2 cellular contexts compared by ENCODE assay signal in the genomic region with DNA sequence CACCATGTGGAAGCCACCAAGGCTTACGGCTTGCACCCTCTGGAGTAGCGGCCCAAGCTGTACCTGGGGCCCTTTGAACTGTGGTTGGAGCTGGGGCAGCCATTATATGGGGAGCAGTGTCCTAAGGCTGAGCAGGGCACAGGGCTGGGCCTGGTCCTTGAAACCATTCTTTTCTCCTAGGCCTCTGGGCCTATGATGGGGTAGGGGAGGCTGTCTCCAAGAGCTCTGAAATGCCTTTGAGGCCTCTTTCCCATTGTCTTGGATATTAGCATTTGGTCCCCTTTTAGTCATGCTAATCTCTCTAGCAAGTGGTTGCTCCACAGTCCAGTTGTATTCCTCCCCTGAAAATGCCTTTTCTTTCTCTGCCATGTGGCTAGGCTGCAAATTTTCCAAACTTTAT.
TF ChIP-seq lines count a peak whose summit lies in the region.

No MANE protein-coding gene starts in this region.

TF ChIP-seq in GM23338, 12 proteins besides CTCF, POLR2A, EP300 and RAD21 (continued from another document):
- TF ChIP-seq, protein P1, sequence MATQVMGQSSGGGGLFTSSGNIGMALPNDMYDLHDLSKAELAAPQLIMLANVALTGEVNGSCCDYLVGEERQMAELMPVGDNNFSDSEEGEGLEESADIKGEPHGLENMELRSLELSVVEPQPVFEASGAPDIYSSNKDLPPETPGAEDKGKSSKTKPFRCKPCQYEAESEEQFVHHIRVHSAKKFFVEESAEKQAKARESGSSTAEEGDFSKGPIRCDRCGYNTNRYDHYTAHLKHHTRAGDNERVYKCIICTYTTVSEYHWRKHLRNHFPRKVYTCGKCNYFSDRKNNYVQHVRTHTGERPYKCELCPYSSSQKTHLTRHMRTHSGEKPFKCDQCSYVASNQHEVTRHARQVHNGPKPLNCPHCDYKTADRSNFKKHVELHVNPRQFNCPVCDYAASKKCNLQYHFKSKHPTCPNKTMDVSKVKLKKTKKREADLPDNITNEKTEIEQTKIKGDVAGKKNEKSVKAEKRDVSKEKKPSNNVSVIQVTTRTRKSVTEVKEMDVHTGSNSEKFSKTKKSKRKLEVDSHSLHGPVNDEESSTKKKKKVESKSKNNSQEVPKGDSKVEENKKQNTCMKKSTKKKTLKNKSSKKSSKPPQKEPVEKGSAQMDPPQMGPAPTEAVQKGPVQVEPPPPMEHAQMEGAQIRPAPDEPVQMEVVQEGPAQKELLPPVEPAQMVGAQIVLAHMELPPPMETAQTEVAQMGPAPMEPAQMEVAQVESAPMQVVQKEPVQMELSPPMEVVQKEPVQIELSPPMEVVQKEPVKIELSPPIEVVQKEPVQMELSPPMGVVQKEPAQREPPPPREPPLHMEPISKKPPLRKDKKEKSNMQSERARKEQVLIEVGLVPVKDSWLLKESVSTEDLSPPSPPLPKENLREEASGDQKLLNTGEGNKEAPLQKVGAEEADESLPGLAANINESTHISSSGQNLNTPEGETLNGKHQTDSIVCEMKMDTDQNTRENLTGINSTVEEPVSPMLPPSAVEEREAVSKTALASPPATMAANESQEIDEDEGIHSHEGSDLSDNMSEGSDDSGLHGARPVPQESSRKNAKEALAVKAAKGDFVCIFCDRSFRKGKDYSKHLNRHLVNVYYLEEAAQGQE (IDR thresholded peaks at IDR 0.05; ENCODE audit: unreplicated experiment), result no peak
- TF ChIP-seq, protein P2, sequence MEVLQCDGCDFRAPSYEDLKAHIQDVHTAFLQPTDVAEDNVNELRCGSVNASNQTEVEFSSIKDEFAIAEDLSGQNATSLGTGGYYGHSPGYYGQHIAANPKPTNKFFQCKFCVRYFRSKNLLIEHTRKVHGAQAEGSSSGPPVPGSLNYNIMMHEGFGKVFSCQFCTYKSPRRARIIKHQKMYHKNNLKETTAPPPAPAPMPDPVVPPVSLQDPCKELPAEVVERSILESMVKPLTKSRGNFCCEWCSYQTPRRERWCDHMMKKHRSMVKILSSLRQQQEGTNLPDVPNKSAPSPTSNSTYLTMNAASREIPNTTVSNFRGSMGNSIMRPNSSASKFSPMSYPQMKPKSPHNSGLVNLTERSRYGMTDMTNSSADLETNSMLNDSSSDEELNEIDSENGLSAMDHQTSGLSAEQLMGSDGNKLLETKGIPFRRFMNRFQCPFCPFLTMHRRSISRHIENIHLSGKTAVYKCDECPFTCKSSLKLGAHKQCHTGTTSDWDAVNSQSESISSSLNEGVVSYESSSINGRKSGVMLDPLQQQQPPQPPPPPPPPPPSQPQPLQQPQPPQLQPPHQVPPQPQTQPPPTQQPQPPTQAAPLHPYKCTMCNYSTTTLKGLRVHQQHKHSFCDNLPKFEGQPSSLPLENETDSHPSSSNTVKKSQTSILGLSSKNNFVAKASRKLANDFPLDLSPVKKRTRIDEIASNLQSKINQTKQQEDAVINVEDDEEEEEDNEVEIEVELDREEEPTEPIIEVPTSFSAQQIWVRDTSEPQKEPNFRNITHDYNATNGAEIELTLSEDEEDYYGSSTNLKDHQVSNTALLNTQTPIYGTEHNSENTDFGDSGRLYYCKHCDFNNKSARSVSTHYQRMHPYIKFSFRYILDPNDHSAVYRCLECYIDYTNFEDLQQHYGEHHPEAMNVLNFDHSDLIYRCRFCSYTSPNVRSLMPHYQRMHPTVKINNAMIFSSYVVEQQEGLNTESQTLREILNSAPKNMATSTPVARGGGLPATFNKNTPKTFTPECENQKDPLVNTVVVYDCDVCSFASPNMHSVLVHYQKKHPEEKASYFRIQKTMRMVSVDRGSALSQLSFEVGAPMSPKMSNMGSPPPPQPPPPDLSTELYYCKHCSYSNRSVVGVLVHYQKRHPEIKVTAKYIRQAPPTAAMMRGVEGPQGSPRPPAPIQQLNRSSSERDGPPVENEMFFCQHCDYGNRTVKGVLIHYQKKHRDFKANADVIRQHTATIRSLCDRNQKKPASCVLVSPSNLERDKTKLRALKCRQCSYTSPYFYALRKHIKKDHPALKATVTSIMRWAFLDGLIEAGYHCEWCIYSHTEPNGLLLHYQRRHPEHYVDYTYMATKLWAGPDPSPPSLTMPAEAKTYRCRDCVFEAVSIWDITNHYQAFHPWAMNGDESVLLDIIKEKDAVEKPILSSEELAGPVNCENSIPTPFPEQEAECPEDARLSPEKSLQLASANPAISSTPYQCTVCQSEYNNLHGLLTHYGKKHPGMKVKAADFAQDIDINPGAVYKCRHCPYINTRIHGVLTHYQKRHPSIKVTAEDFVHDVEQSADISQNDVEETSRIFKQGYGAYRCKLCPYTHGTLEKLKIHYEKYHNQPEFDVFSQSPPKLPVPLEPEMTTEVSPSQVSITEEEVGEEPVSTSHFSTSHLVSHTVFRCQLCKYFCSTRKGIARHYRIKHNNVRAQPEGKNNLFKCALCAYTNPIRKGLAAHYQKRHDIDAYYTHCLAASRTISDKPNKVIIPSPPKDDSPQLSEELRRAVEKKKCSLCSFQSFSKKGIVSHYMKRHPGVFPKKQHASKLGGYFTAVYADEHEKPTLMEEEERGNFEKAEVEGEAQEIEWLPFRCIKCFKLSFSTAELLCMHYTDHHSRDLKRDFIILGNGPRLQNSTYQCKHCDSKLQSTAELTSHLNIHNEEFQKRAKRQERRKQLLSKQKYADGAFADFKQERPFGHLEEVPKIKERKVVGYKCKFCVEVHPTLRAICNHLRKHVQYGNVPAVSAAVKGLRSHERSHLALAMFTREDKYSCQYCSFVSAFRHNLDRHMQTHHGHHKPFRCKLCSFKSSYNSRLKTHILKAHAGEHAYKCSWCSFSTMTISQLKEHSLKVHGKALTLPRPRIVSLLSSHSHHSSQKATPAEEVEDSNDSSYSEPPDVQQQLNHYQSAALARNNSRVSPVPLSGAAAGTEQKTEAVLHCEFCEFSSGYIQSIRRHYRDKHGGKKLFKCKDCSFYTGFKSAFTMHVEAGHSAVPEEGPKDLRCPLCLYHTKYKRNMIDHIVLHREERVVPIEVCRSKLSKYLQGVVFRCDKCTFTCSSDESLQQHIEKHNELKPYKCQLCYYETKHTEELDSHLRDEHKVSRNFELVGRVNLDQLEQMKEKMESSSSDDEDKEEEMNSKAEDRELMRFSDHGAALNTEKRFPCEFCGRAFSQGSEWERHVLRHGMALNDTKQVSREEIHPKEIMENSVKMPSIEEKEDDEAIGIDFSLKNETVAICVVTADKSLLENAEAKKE (CRISPR knock-in tag; IDR thresholded peaks at IDR 0.05), result no peak
- no peak for TF ChIP-seq POLR2AphosphoS5 (IDR thresholded peaks at IDR 0.05; ENCODE audit: low read depth)
TF ChIP-seq in GM23338: peak in this region for 0.

TF ChIP-seq in HEK293, 187 proteins besides CTCF, POLR2A, EP300 and RAD21:
- TF ChIP-seq, protein P3, sequence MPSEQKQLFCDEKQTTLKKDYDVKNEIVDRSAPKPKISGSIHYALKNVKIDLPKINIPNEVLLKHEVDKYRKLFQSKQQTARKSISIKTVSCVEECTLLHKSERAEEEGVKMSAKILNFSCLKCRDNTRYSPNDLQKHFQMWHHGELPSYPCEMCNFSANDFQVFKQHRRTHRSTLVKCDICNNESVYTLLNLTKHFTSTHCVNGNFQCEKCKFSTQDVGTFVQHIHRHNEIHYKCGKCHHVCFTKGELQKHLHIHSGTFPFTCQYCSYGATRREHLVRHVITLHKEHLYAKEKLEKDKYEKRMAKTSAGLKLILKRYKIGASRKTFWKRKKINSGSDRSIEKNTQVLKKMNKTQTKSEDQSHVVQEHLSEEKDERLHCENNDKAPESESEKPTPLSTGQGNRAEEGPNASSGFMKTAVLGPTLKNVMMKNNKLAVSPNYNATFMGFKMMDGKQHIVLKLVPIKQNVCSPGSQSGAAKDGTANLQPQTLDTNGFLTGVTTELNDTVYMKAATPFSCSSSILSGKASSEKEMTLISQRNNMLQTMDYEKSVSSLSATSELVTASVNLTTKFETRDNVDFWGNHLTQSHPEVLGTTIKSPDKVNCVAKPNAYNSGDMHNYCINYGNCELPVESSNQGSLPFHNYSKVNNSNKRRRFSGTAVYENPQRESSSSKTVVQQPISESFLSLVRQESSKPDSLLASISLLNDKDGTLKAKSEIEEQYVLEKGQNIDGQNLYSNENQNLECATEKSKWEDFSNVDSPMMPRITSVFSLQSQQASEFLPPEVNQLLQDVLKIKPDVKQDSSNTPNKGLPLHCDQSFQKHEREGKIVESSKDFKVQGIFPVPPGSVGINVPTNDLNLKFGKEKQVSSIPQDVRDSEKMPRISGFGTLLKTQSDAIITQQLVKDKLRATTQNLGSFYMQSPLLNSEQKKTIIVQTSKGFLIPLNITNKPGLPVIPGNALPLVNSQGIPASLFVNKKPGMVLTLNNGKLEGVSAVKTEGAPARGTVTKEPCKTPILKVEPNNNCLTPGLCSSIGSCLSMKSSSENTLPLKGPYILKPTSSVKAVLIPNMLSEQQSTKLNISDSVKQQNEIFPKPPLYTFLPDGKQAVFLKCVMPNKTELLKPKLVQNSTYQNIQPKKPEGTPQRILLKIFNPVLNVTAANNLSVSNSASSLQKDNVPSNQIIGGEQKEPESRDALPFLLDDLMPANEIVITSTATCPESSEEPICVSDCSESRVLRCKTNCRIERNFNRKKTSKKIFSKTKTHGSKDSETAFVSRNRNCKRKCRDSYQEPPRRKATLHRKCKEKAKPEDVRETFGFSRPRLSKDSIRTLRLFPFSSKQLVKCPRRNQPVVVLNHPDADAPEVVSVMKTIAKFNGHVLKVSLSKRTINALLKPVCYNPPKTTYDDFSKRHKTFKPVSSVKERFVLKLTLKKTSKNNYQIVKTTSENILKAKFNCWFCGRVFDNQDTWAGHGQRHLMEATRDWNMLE (tag by site-specific recombination; conservative IDR thresholded peaks at IDR 0.05; ENCODE audit: low read depth), result no peak
- peak; percentile 77 for TF ChIP-seq ZNF585B (tag by site-specific recombination; IDR thresholded peaks at IDR 0.05)
